In genomic region chr11:74978041-74978440, GRCh38 we compare ENCODE assay signal across 25 cellular contexts.
"Had no signal": no experiment of that assay in that cellular context is flagged by ENCODE, and none has a peak within 500 bp of the region (broad histone marks: within the 10 kb centered on the region; RNA-seq: fewer than 3 reads in every experiment).

No MANE protein-coding gene starts in this region.

- H3K4me3 ChIP-seq: esophagus squamous epithelium, left lung, lung, mucosa of descending colon, pancreas, sigmoid colon, stomach, thyroid gland, vagina had no signal

- ATAC-seq: left lung; mucosa of descending colon; natural killer cell treated with Interleukin-12 subunit alpha and Interleukin-12 subunit beta and Interleukin-15 and Interleukin-18, amount 100 ng/mL, for 72 hours; pancreas; stimulated activated effector memory CD8-positive, alpha-beta T cell treated with anti-CD3 and anti-CD28 coated beads, Interleukin-12 subunit alpha, Interleukin-12 subunit beta, amount 100 ng/mL, for 72 hours had no signal

- FAIRE-seq: keratinocyte, pancreas had no signal

- H3K4me1 ChIP-seq: esophagus squamous epithelium, left lung, sigmoid colon, thyroid gland, vagina had no signal

- H3K9me3 ChIP-seq: esophagus squamous epithelium, left lung, mucosa of descending colon, neutrophil, pancreas, sigmoid colon, stomach, thyroid gland, vagina had no signal

- H3K27ac ChIP-seq: esophagus squamous epithelium, left lung, neutrophil, pancreas, sigmoid colon, stomach, thyroid gland, vagina had no signal

- DNase-seq: effector memory CD4-positive, alpha-beta T cell; erythroblast; esophagus squamous epithelium; foreskin melanocyte; glutamatergic neuron; hypothalamus; immature natural killer cell; left lung; mucosa of descending colon; naive B cell; pancreas; retina; sigmoid colon; stimulated activated CD4-positive, alpha-beta T cell treated with anti-CD3 and anti-CD28 coated beads, Interleukin-2, amount 100 ng/mL, for 24 hours; stimulated activated CD4-positive, alpha-beta T cell treated with anti-CD3 and anti-CD28 coated beads, Interleukin-4, amount 100 ng/mL, for 24 hours; stimulated activated naive CD4-positive, alpha-beta T cell treated with Interleukin-2 at 50 U/mL for 16 hours; stomach; thyroid gland; trophoblast cell had no signal

- H3K27me3 ChIP-seq: esophagus squamous epithelium, left lung, neutrophil, pancreas, sigmoid colon, stomach, thyroid gland, vagina had no signal
